ENCODE assay signal across 2 cellular contexts in genomic region chrX:153989971-153990655, GRCh38.
TF ChIP-seq lines count a peak whose summit lies in the region.

No MANE protein-coding gene starts in this region.

TF ChIP-seq in HEK293, 187 proteins besides CTCF, POLR2A, EP300 and RAD21:
- TF ChIP-seq ZNF146 (tag by site-specific recombination; IDR thresholded peaks at IDR 0.05) (peak; percentile 98), ZNF266 (tag by site-specific recombination; IDR thresholded peaks at IDR 0.05; ENCODE audit: low read depth) (no peak)

TF ChIP-seq in GM12878, 131 proteins besides CTCF, POLR2A, EP300 and RAD21:
- no peak for TF ChIP-seq CEBPZ (IDR thresholded peaks at IDR 0.05; ENCODE audit: low read depth, low read length)
- TF ChIP-seq ELK1 (IDR thresholded peaks at IDR 0.05; ENCODE audit: low read depth, low read length): no peak
- TF ChIP-seq PKNOX1 (IDR thresholded peaks at IDR 0.05): 0 out of 2 replicates have a peak, but pooled peaks have one; percentile 8
- TF ChIP-seq CBX5 (IDR thresholded peaks at IDR 0.05; ENCODE audit: low read depth): no peak
- no peak for TF ChIP-seq SKIL (IDR thresholded peaks at IDR 0.05; ENCODE audit: low read depth, poor library complexity, severe bottlenecking)
